8 cellular contexts compared by ENCODE assay signal in the genomic region with DNA sequence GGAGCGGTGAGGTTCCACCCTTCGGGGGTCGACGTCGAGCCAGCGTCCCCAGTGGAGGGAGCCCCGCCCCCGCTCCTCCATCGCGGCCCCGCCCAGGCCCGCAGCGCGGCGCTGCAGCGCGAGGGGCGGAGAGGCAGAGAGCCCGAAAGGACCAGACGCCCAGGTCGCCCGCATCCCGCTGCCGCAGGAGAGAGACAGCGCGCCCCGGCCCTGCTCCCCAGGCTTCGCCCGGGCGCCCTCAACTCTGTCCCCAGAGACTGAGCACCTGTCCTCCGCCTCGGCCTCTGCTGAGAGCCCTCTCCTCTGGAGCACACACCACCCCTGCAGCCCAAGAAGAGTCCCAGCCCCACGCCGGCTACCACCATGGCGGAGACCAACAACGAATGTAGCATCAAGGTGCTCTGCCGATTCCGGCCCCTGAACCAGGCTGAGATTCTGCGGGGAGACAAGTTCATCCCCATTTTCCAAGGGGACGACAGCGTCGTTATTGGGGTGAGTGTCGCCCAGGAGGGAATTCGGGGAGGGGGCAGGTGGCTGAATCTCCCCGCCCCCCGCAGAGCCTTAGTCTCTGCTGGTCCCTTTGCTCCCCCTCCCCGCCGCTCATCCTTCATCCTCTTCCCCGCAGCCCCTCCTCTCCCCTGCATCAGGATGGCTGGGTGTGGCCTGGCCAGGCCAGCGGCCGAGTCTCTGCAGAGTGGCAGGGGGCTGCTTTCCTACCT. TPM values are rescaled to one million over a fixed set of nuclear protein-coding genes. Genes with fewer than 3 reads are reported as not detected.
DNase-seq lines count a peak whose midpoint lies in the region; ATAC-seq and TF ChIP-seq lines count a peak whose summit lies in the region.

A gene (plus strand): TSS at position 136 of the 719 bp plus-strand sequence. CDS start 228 bp downstream, at position 364.

- peaks cover 15% of the 10 kb centered on the region for H3K36me3 Mint-ChIP-seq in activated T-helper 17 cell treated with anti-CD3 and anti-CD28 coated beads, Interleukin-2, amount 50 U/mL, for 72 hours (ENCODE audit: low read depth)
- H3K36me3 Mint-ChIP-seq in progenitor cell of endocrine pancreas (ENCODE audit: insufficient read depth) = no peaks in the 10 kb centered on the region

- no peaks in the 10 kb centered on the region for H3K9me3 ChIP-seq in uterus

- H3K4me3 Mint-ChIP-seq in activated T-helper 17 cell treated with anti-CD3 and anti-CD28 coated beads, Interleukin-2, amount 50 U/mL, for 72 hours = peak within 1 kb of the TSS; percentile 72
- peak within 1 kb of the TSS; percentile 66 for H3K4me3 Mint-ChIP-seq in progenitor cell of endocrine pancreas (ENCODE audit: low read depth)

- H3K4me1 Mint-ChIP-seq in activated T-helper 17 cell treated with anti-CD3 and anti-CD28 coated beads, Interleukin-2, amount 50 U/mL, for 72 hours = peaks cover 23% of the 10 kb centered on the region
- H3K4me1 Mint-ChIP-seq in progenitor cell of endocrine pancreas (ENCODE audit: low read depth) = peaks cover 16% of the 10 kb centered on the region

- peak within 1 kb of the TSS; percentile 49 for H3K27ac Mint-ChIP-seq in activated T-helper 17 cell treated with anti-CD3 and anti-CD28 coated beads, Interleukin-2, amount 50 U/mL, for 72 hours
- no peak within 1 kb of the TSS for H3K27ac Mint-ChIP-seq in progenitor cell of endocrine pancreas

- DNase-seq in DMS53 (lab: John Stamatoyannopoulos, UW) (peak; percentile 75), DMS53 treated with DMSO at 0.1 percent for 48 hours (lab: John Stamatoyannopoulos, UW; ENCODE audit: unreplicated experiment) (no peak), NCI-H748 treated with DMSO at 0.1 percent for 48 hours (lab: John Stamatoyannopoulos, UW) (peak; percentile 57), globus pallidus (ENCODE audit: low spot score) (peak; percentile 46), progenitor cell of endocrine pancreas (ENCODE audit: low spot score, unreplicated experiment) (peak; percentile 34), uterus (peak in 1 of 2 donors; percentile 40)

- intact Hi-C loops in uterus (cut with DNase I; ENCODE audit: low total_unique reads) = no loop called here

- H3K36me3 ChIP-seq in uterus = no peaks in the 10 kb centered on the region

- H3K4me1 ChIP-seq in uterus = peaks cover 0 to 11% of the 10 kb centered on the region in 2 donors

- no peaks in the 10 kb centered on the region for H3K27me3 ChIP-seq in uterus

- peak; percentile 55 for ATAC-seq in activated T-helper 17 cell treated with anti-CD3 and anti-CD28 coated beads, Interleukin-2, amount 50 U/mL, for 72 hours (replicated peaks)
- no peak for ATAC-seq in GM18907 (IDR thresholded peaks at IDR 0.05; ENCODE audit: unreplicated experiment)

- peak within 1 kb of the TSS; percentile 30 to 38 for H3K4me3 ChIP-seq in uterus

- peaks cover 3% of the 10 kb centered on the region for H3K27me3 Mint-ChIP-seq in activated T-helper 17 cell treated with anti-CD3 and anti-CD28 coated beads, Interleukin-2, amount 50 U/mL, for 72 hours
- H3K27me3 Mint-ChIP-seq in progenitor cell of endocrine pancreas = peaks cover 70% of the 10 kb centered on the region

- TF ChIP-seq POLR2A in uterus (IDR thresholded peaks at IDR 0.05) = peak in 1 of 2 donors; percentile 28

- no peaks in the 10 kb centered on the region for H3K9me3 Mint-ChIP-seq in activated T-helper 17 cell treated with anti-CD3 and anti-CD28 coated beads, Interleukin-2, amount 50 U/mL, for 72 hours
- no peaks in the 10 kb centered on the region for H3K9me3 Mint-ChIP-seq in progenitor cell of endocrine pancreas (ENCODE audit: low read depth)

- no peak for TF ChIP-seq CTCF in progenitor cell of endocrine pancreas (IDR thresholded peaks at IDR 0.05; ENCODE audit: unreplicated experiment)
- peak in 1 of 4 experiments; percentile 7 for TF ChIP-seq CTCF in uterus (IDR thresholded peaks at IDR 0.05)

- peak within 1 kb of the TSS in 1 of 2 donors; percentile 52 for H3K27ac ChIP-seq in uterus

RNA-seq across cellular contexts. Expression of the gene that starts here (rescaled TPM):
- total RNA-seq in activated T-helper 17 cell treated with anti-CD3 and anti-CD28 coated beads, Interleukin-2, amount 50 U/mL, for 72 hours = 1 to 10 TPM; 2.0 to 3.0 TPM
- 2.5 and 2.8 TPM in 2 replicates for total RNA-seq in progenitor cell of endocrine pancreas
- 1 to 10 TPM in 3 of 4 donors, under 1 TPM in 1; 0.59 to 5.1 (median 1.9) TPM for total RNA-seq in uterus
